8 cellular contexts compared by ENCODE assay signal in genomic region chr4:153205028-153205648, GRCh38. TPM values are rescaled to one million over a fixed set of nuclear protein-coding genes. Genes with fewer than 3 reads are reported as not detected.
A peak's percentile ranks its signal among the peaks of the same experiment; 100 is the strongest.
DNase-seq lines count a peak whose midpoint lies in the region; ATAC-seq and TF ChIP-seq lines count a peak whose summit lies in the region.

No MANE protein-coding gene starts in this region.

- H3K27me3 ChIP-seq in WERI-Rb-1 (ENCODE audit: insufficient read depth, low read depth, severe bottlenecking): no peaks in the 10 kb centered on the region

- H3K4me1 Mint-ChIP-seq in activated CD8-positive, alpha-beta memory T cell treated with anti-CD3 and anti-CD28 coated beads, Interleukin-2, amount 10 ng/mL, durations not matched to agents 7 days and 5 days: peaks cover 14% of the 10 kb centered on the region

- H3K36me3 Mint-ChIP-seq in activated CD8-positive, alpha-beta memory T cell treated with anti-CD3 and anti-CD28 coated beads, Interleukin-2, amount 10 ng/mL, durations not matched to agents 7 days and 5 days: no peaks in the 10 kb centered on the region

- H3K36me3 ChIP-seq in WERI-Rb-1: no peaks in the 10 kb centered on the region

- peak; percentile 48 for DNase-seq in activated CD8-positive, alpha-beta memory T cell treated with anti-CD3 and anti-CD28 coated beads, Interleukin-2, amount 10 ng/mL, durations not matched to agents 7 days and 5 days
- no peak for DNase-seq in activated CD8-positive, alpha-beta memory T cell treated with anti-CD3 and anti-CD28 coated beads for 24 hours
- DNase-seq in WERI-Rb-1 (no peak), epithelial cell of proximal tubule (ENCODE audit: low read depth) (no peak), sciatic nerve (ENCODE audit: low spot score) (no peak), GM13977 (ENCODE audit: low spot score) (no peak), NCI-H524 treated with DMSO at 0.1 percent for 48 hours (lab: John Stamatoyannopoulos, UW) (no peak), DMS 273 treated with DMSO at 0.1 percent for 48 hours (lab: John Stamatoyannopoulos, UW) (no peak)

- no peaks in the 10 kb centered on the region for H3K9me3 ChIP-seq in WERI-Rb-1 (ENCODE audit: severe bottlenecking)

- H3K27ac ChIP-seq in WERI-Rb-1: peak overlapping the region; percentile 42

- H3K9me3 Mint-ChIP-seq in activated CD8-positive, alpha-beta memory T cell treated with anti-CD3 and anti-CD28 coated beads, Interleukin-2, amount 10 ng/mL, durations not matched to agents 7 days and 5 days (ENCODE audit: low read depth): no peaks in the 10 kb centered on the region

- ATAC-seq in activated CD8-positive, alpha-beta memory T cell treated with anti-CD3 and anti-CD28 coated beads, Interleukin-2, amount 10 ng/mL, durations not matched to agents 7 days and 5 days: peak; percentile 66
- ATAC-seq in sciatic nerve: peak; percentile 37

- H3K27me3 Mint-ChIP-seq in activated CD8-positive, alpha-beta memory T cell treated with anti-CD3 and anti-CD28 coated beads, Interleukin-2, amount 10 ng/mL, durations not matched to agents 7 days and 5 days: peaks cover 21% of the 10 kb centered on the region

- intact Hi-C loops in sciatic nerve (cut with DNase I): no loop called here

- in situ Hi-C loops in GM13977 (cut with MboI; ENCODE audit: low pct_unique_long_range_greater_than_20kb, low sequenced_read_pairs, unreplicated experiment): no loop called here

- TF ChIP-seq CTCF in WERI-Rb-1 (IDR thresholded peaks at IDR 0.05; ENCODE audit: low read depth, low read length): no peak
- TF ChIP-seq CTCF in epithelial cell of proximal tubule (conservative IDR thresholded peaks at IDR 0.05; ENCODE audit: low read depth, low read length): peak; percentile 21
- TF ChIP-seq CTCF in GM13977 (IDR thresholded peaks at IDR 0.05; ENCODE audit: extremely low read depth, insufficient read depth, missing control alignments): no peak

- CTCF ChIA-PET in activated CD8-positive, alpha-beta memory T cell treated with anti-CD3 and anti-CD28 coated beads, Interleukin-2, amount 10 ng/mL, durations not matched to agents 7 days and 5 days (lab: Charles Lee): no interaction called here

- H3K4me3 Mint-ChIP-seq in activated CD8-positive, alpha-beta memory T cell treated with anti-CD3 and anti-CD28 coated beads, Interleukin-2, amount 10 ng/mL, durations not matched to agents 7 days and 5 days: no peak overlapping the region

- H3K4me3 ChIP-seq in WERI-Rb-1 (ENCODE audit: low read depth, low read length): no peak overlapping the region
- H3K4me3 ChIP-seq in epithelial cell of proximal tubule (ENCODE audit: low read depth, low read length): peak overlapping the region; percentile 47

- H3K27ac Mint-ChIP-seq in activated CD8-positive, alpha-beta memory T cell treated with anti-CD3 and anti-CD28 coated beads, Interleukin-2, amount 10 ng/mL, durations not matched to agents 7 days and 5 days: no peak overlapping the region

RNA-seq across cellular contexts. Expression of gene TRIM2, which starts 0.9 kb away (rescaled TPM):
- total RNA-seq in activated CD8-positive, alpha-beta memory T cell treated with anti-CD3 and anti-CD28 coated beads, Interleukin-2, amount 10 ng/mL, durations not matched to agents 7 days and 5 days: not detected
- total RNA-seq in epithelial cell of proximal tubule (38.2 and 40.8 TPM in 2 replicates), sciatic nerve (60.9 TPM)

Comparison
In these comparisons a context has a peak if more than half of its experiments do, and no peak if none do; other contexts are left out.
1. RNA of gene TRIM2, which starts 0.9 kb away (total RNA-seq): 60.9 TPM in sciatic nerve (single experiment) and 38.2 to 40.8 TPM in epithelial cell of proximal tubule; not detected in activated CD8-positive, alpha-beta memory T cell treated with anti-CD3 and anti-CD28 coated beads, Interleukin-2, amount 10 ng/mL, durations not matched to agents 7 days and 5 days; every median in the first group is over 10 times any median in the second.